9 cellular contexts compared by ENCODE assay signal in genomic region chr12:41264281-41264680, GRCh38.
DNase-seq lines count a peak whose midpoint lies in the region; ATAC-seq and TF ChIP-seq lines count a peak whose summit lies in the region.
"Had no signal": no experiment of that assay in that cellular context is flagged by ENCODE, and none has a peak within 500 bp of the region (broad histone marks: within the 10 kb centered on the region; RNA-seq: fewer than 3 reads in every experiment).

No MANE protein-coding gene starts in this region.

- TF ChIP-seq POLR2A in uterus (IDR thresholded peaks at IDR 0.05): no peak

- DNase-seq in left ventricle myocardium inferior (no peak), right atrium auricular region (ENCODE audit: low spot score) (no peak), NCI-H82 (lab: John Stamatoyannopoulos, UW) (peak; percentile 27), fibroblast of peridontal ligament (ENCODE audit: extremely low read depth) (peak; percentile 20), uterus (no peak), NCI-H1048 (lab: John Stamatoyannopoulos, UW) (no peak)
- DNase-seq in NK-92 treated with Interleukin-12 subunit alpha and Interleukin-12 subunit beta, amount 100 ng/mL, for 24 hours (lab: John Stamatoyannopoulos, UW): no peak
- DNase-seq: right cardiac atrium had no signal

- H3K4me3 ChIP-seq in left ventricle myocardium inferior: no peak overlapping the region
- no peak overlapping the region for H3K4me3 ChIP-seq in right atrium auricular region
- H3K4me3 ChIP-seq in uterus: no peak overlapping the region

- no peak for ATAC-seq in activated CD4-positive, CD25-positive, alpha-beta regulatory T cell treated with anti-CD3 and anti-CD28 coated beads, Interleukin-2, amount 50 U/mL, for 24 hours
- ATAC-seq: right cardiac atrium had no signal

- H3K9me3 ChIP-seq in left ventricle myocardium inferior (replicated peaks) (no peaks in the 10 kb centered on the region), right atrium auricular region (no peaks in the 10 kb centered on the region), uterus (no peaks in the 10 kb centered on the region)

- H3K27me3 ChIP-seq in left ventricle myocardium inferior (ENCODE audit: low read depth) (no peaks in the 10 kb centered on the region), right atrium auricular region (no peaks in the 10 kb centered on the region), uterus (peaks cover 0 to 3% of the 10 kb centered on the region in 2 donors)

- H3K4me1 ChIP-seq in left ventricle myocardium inferior (no peaks in the 10 kb centered on the region), right atrium auricular region (no peaks in the 10 kb centered on the region), uterus (no peaks in the 10 kb centered on the region)

- intact Hi-C loops in left ventricle myocardium inferior (cut with micrococcal nuclease) (no loop called here), uterus (cut with DNase I; ENCODE audit: low total_unique reads) (no loop called here)

- peak; percentile 57 for TF ChIP-seq CTCF in left ventricle myocardium inferior (IDR thresholded peaks at IDR 0.05; ENCODE audit: borderline replicate concordance)
- TF ChIP-seq CTCF in right atrium auricular region (IDR thresholded peaks at IDR 0.05): peak in 1 of 2 donors; percentile 53
- peak in 3 of 4 experiments; percentile 4 to 15 (median 5) for TF ChIP-seq CTCF in uterus (IDR thresholded peaks at IDR 0.05)

- H3K27ac ChIP-seq in left ventricle myocardium inferior (replicated peaks): no peak overlapping the region
- no peak overlapping the region for H3K27ac ChIP-seq in right atrium auricular region
- no peak overlapping the region for H3K27ac ChIP-seq in uterus

- H3K36me3 ChIP-seq in left ventricle myocardium inferior (no peaks in the 10 kb centered on the region), right atrium auricular region (no peaks in the 10 kb centered on the region), uterus (no peaks in the 10 kb centered on the region)

Comparison
In these comparisons a context has a peak if more than half of its experiments do, and no peak if none do; other contexts are left out.
1. DNase-seq: peak in NCI-H82 (single experiment) and fibroblast of peridontal ligament (single experiment); none in left ventricle myocardium inferior (single experiment), right atrium auricular region (single experiment), uterus (0 of 2), NK-92 treated with Interleukin-12 subunit alpha and Interleukin-12 subunit beta, amount 100 ng/mL, for 24 hours (single experiment) and NCI-H1048 (single experiment).